1 cellular context compared by ENCODE assay signal in the genomic region with DNA sequence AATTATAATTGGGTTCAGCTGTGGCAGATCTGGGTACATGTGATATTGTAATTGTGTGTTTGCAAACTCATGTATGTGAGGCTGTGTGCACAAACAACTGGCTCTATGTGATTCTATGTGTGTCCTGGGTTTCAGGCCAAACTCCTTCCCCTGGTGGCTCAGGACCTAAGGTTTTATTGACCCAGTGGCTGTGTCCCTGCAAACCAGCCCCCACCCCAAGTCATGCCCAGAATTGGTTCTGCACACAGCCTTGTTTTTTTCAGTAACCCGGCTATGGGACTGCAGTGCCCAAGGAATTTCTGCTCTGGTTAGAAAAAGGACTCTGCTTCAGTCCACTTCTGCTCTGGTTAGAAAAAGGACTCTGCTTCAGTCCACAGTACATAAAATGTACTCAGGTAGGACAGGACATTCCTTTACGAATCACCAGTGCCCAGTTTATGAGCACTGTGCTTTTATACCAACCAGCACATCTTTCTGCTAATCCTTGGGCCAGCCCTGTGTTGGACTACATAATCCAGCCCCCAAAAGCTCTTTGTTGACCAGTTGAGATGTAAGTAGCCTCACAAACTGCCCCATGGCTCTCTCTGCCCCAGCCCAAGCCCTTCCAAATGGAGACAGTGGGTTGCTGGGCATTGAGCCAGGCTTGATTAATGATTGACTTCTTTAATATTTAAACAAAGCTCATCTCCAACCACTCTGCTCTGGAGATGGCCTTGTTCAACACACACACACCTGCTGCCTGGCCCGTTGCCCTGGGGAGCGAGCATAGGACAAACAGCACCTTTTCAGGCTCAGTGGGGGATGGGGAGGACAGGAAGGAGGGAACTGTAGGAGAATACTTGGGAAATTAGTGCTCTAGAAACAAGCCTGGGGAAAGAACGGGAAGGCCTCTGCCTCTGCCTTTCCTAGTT.
TF ChIP-seq lines count a peak whose summit lies in the region.

No MANE protein-coding gene starts in this region.

TF ChIP-seq in liver, 16 proteins besides CTCF, POLR2A, EP300 and RAD21 (continued from another document):
- TF ChIP-seq FOXA2 (IDR thresholded peaks at IDR 0.05) (no peak), NR2F2 (IDR thresholded peaks at IDR 0.05) (no peak), FOXA1 (IDR thresholded peaks at IDR 0.05) (peak; percentile 49)
